ENCODE assay signal across 9 cellular contexts in genomic region chr14:100065161-100065871, GRCh38. TPM values are rescaled to one million over a fixed set of nuclear protein-coding genes. Genes with fewer than 3 reads are reported as not detected.
DNase-seq lines count a peak whose midpoint lies in the region; ATAC-seq, FAIRE-seq and TF ChIP-seq lines count a peak whose summit lies in the region.
"Had no signal": no experiment of that assay in that cellular context is flagged by ENCODE, and none has a peak within 500 bp of the region (broad histone marks: within the 10 kb centered on the region; RNA-seq: fewer than 3 reads in every experiment).

A gene with protein sequence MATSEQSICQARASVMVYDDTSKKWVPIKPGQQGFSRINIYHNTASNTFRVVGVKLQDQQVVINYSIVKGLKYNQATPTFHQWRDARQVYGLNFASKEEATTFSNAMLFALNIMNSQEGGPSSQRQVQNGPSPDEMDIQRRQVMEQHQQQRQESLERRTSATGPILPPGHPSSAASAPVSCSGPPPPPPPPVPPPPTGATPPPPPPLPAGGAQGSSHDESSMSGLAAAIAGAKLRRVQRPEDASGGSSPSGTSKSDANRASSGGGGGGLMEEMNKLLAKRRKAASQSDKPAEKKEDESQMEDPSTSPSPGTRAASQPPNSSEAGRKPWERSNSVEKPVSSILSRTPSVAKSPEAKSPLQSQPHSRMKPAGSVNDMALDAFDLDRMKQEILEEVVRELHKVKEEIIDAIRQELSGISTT (plus strand): TSS chr14:100065422. CDS start chr14:100065501, 79 bp downstream.

- H4K20me1 ChIP-seq in BLaER1, result peaks cover 15% of the 10 kb centered on the region

- WGBS in pancreas, 2 donors, result 92 to 93% methylated on average over 6 of the region's 6 CpGs

- intact Hi-C loops in pancreas (cut with DNase I), result no loop called here

- no peak for TF ChIP-seq CTCF in pancreas (IDR thresholded peaks at IDR 0.05)

- in situ Hi-C loops in endometrial microvascular endothelial cells (cut with HindIII; ENCODE audit: inconsistent ontology term, low pct_unique_long_range_greater_than_20kb, low sequenced_read_pairs), result no loop called here

- H3K4me2 ChIP-seq in BLaER1, result peak within 1 kb of the TSS; percentile 92

- H3K4me1 ChIP-seq in BLaER1, result peaks cover 87% of the 10 kb centered on the region
- no peaks in the 10 kb centered on the region for H3K4me1 ChIP-seq in pancreas

- H3K27me3 ChIP-seq in BLaER1, result no peaks in the 10 kb centered on the region
- no peaks in the 10 kb centered on the region for H3K27me3 ChIP-seq in pancreas

- peak within 1 kb of the TSS; percentile 75 for H3K9ac ChIP-seq in BLaER1

- no peak for FAIRE-seq in pancreas (lab: Jason Lieb, UNC)
- FAIRE-seq: G401.6 had no signal

- ATAC-seq in GM19467 (IDR thresholded peaks at IDR 0.05; ENCODE audit: unreplicated experiment) (peak; percentile 44), pancreas (peak in 3 of 4 donors; percentile 48 to 69 (median 51))

- H3K9me3 ChIP-seq in BLaER1 (no peaks in the 10 kb centered on the region), pancreas (no peaks in the 10 kb centered on the region)

- H3K36me3 ChIP-seq in BLaER1 (no peaks in the 10 kb centered on the region), pancreas (no peaks in the 10 kb centered on the region)

- peak within 1 kb of the TSS; percentile 87 for H3K27ac ChIP-seq in BLaER1
- peak within 1 kb of the TSS in 1 of 4 donors; percentile 43 for H3K27ac ChIP-seq in pancreas

- DNase-seq in HT1080 (ENCODE audit: low read depth) (no peak), pancreas (peak in 1 of 6 donors; percentile 34), ureter (ENCODE audit: low spot score) (no peak), epidermal melanocyte (ENCODE audit: insufficient read length, low spot score) (no peak)
- DNase-seq in activated CD4-positive, alpha-beta T cell treated with anti-CD3 and anti-CD28 coated beads, Interleukin-2, amount 50 U/mL, for 1 hour, result peak; percentile 71

- H3K4me3 ChIP-seq in BLaER1 (peak within 1 kb of the TSS; percentile 57), pancreas (peak within 1 kb of the TSS in 1 of 4 donors; percentile 18)

RNA-seq across cellular contexts. Expression of the gene that starts here (rescaled TPM):
- 11.4 and 21.7 TPM in 2 replicates for total RNA-seq in HT1080 (2014; rRNA removed; shearing (Covaris generic))
- polyA plus RNA-seq in HT1080 (2015; cell fraction: cytosol; rRNA removed), result 17.0 and 21.3 TPM in 2 replicates
- polyA plus RNA-seq in HT1080 (2015; cell fraction: nucleus; rRNA removed), result 17.0 and 23.1 TPM in 2 replicates
- total RNA-seq in endometrial microvascular endothelial cells (ENCODE audit: inconsistent ontology term), result 11.9 TPM
- total RNA-seq in pancreas, result 10 to 100 TPM; 23.0 to 59.8 (median 36.0) TPM
- 10 to 100 TPM; 54.8 to 68.4 TPM for polyA plus RNA-seq in pancreas
- total RNA-seq in ureter, result 121 TPM
